ENCODE assay signal across 10 cellular contexts in genomic region chr1:206693029-206693428, GRCh38. TPM values are rescaled to one million over a fixed set of nuclear protein-coding genes. Genes with fewer than 3 reads are reported as not detected.
DNase-seq lines count a peak whose midpoint lies in the region; ATAC-seq and TF ChIP-seq lines count a peak whose summit lies in the region.
"Had no signal": no experiment of that assay in that cellular context is flagged by ENCODE, and none has a peak within 500 bp of the region (broad histone marks: within the 10 kb centered on the region; RNA-seq: fewer than 3 reads in every experiment).

No MANE protein-coding gene starts in this region.

- no peak for TF ChIP-seq CTCF in endothelial cell (IDR thresholded peaks at IDR 0.05; ENCODE audit: unreplicated experiment)
- no peak for TF ChIP-seq CTCF in GM20000 (IDR thresholded peaks at IDR 0.05; ENCODE audit: extremely low read depth, missing control alignments)

- peaks cover 46% of the 10 kb centered on the region for H3K36me3 Mint-ChIP-seq in stimulated activated naive CD8-positive, alpha-beta T cell treated with anti-CD3 and anti-CD28 coated beads, Interleukin-15, Interleukin-2, amounts not matched to agents 100 ng/mL and 50 ng/mL, for 24 hours (ENCODE audit: low read depth)
- H3K36me3 Mint-ChIP-seq in endothelial cell (ENCODE audit: low read depth, unreplicated experiment): peaks cover 27% of the 10 kb centered on the region

- H3K4me1 Mint-ChIP-seq in stimulated activated naive CD8-positive, alpha-beta T cell treated with anti-CD3 and anti-CD28 coated beads, Interleukin-15, Interleukin-2, amounts not matched to agents 100 ng/mL and 50 ng/mL, for 24 hours (ENCODE audit: low read depth): peaks cover 85% of the 10 kb centered on the region
- H3K4me1 Mint-ChIP-seq in stimulated activated naive CD8-positive, alpha-beta T cell treated with anti-CD3 and anti-CD28 coated beads, Interleukin-15, amount 100 ng/mL, for 72 hours: peaks cover 93% of the 10 kb centered on the region
- H3K4me1 Mint-ChIP-seq in endothelial cell (ENCODE audit: unreplicated experiment): peaks cover 56% of the 10 kb centered on the region

- no peak overlapping the region for H3K4me3 Mint-ChIP-seq in stimulated activated naive CD8-positive, alpha-beta T cell treated with anti-CD3 and anti-CD28 coated beads, Interleukin-15, Interleukin-2, amounts not matched to agents 100 ng/mL and 50 ng/mL, for 24 hours
- no peak overlapping the region for H3K4me3 Mint-ChIP-seq in stimulated activated naive CD8-positive, alpha-beta T cell treated with anti-CD3 and anti-CD28 coated beads, Interleukin-15, amount 100 ng/mL, for 72 hours
- H3K4me3 Mint-ChIP-seq in endothelial cell (ENCODE audit: unreplicated experiment): no peak overlapping the region

- H3K27me3 Mint-ChIP-seq in stimulated activated naive CD8-positive, alpha-beta T cell treated with anti-CD3 and anti-CD28 coated beads, Interleukin-15, Interleukin-2, amounts not matched to agents 100 ng/mL and 50 ng/mL, for 24 hours: no peaks in the 10 kb centered on the region
- no peaks in the 10 kb centered on the region for H3K27me3 Mint-ChIP-seq in stimulated activated naive CD8-positive, alpha-beta T cell treated with anti-CD3 and anti-CD28 coated beads, Interleukin-15, amount 100 ng/mL, for 72 hours
- H3K27me3 Mint-ChIP-seq in endothelial cell (ENCODE audit: unreplicated experiment): peaks cover 13% of the 10 kb centered on the region

- no peaks in the 10 kb centered on the region for H3K9me3 Mint-ChIP-seq in stimulated activated naive CD8-positive, alpha-beta T cell treated with anti-CD3 and anti-CD28 coated beads, Interleukin-15, Interleukin-2, amounts not matched to agents 100 ng/mL and 50 ng/mL, for 24 hours
- no peaks in the 10 kb centered on the region for H3K9me3 Mint-ChIP-seq in stimulated activated naive CD8-positive, alpha-beta T cell treated with anti-CD3 and anti-CD28 coated beads, Interleukin-15, amount 100 ng/mL, for 72 hours
- H3K9me3 Mint-ChIP-seq in endothelial cell (ENCODE audit: unreplicated experiment): no peaks in the 10 kb centered on the region

- no peak for ATAC-seq in stimulated activated naive CD8-positive, alpha-beta T cell treated with anti-CD3 and anti-CD28 coated beads, Interleukin-15, amount 100 ng/mL, for 72 hours
- ATAC-seq in HG03196 (IDR thresholded peaks at IDR 0.05; ENCODE audit: unreplicated experiment): no peak
- no peak for ATAC-seq in stimulated activated naive CD8-positive, alpha-beta T cell treated with anti-CD3 and anti-CD28 coated beads, Interleukin-15, Interleukin-2, amounts not matched to agents 100 U/mL and 50 U/mL, for 24 hours

- H3K27ac Mint-ChIP-seq in stimulated activated naive CD8-positive, alpha-beta T cell treated with anti-CD3 and anti-CD28 coated beads, Interleukin-15, Interleukin-2, amounts not matched to agents 100 ng/mL and 50 ng/mL, for 24 hours: peak overlapping the region; percentile 38
- H3K27ac Mint-ChIP-seq in stimulated activated naive CD8-positive, alpha-beta T cell treated with anti-CD3 and anti-CD28 coated beads, Interleukin-15, amount 100 ng/mL, for 72 hours: no peak overlapping the region
- peak overlapping the region; percentile 2 for H3K27ac Mint-ChIP-seq in endothelial cell (ENCODE audit: unreplicated experiment)

- no peak for DNase-seq in stimulated activated naive CD8-positive, alpha-beta T cell treated with anti-CD3 and anti-CD28 coated beads, Interleukin-15, amount 100 ng/mL, for 72 hours
- no peak for DNase-seq in endothelial cell (ENCODE audit: low spot score)
- peak; percentile 64 for DNase-seq in mucosa of gallbladder (ENCODE audit: low spot score)
- no peak for DNase-seq in GM20000 (ENCODE audit: low spot score)
- DNase-seq in middle frontal gyrus (ENCODE audit: extremely low spot score, low spot score): no peak
- DNase-seq in stimulated activated naive CD8-positive, alpha-beta T cell treated with anti-CD3 and anti-CD28 coated beads, Interleukin-15, Interleukin-2, amounts not matched to agents 100 U/mL and 50 U/mL, for 24 hours: no peak
- DNase-seq: mesendoderm, NCI-H2081 had no signal

RNA-seq across cellular contexts. Expression of gene MAPKAPK2, which starts 8.3 kb away (rescaled TPM):
- total RNA-seq in endothelial cell (ENCODE audit: unreplicated experiment): 109 TPM
- 168 TPM for total RNA-seq in mucosa of gallbladder

RNA-seq across cellular contexts. Expression of gene DYRK3, which starts 57.7 kb away (rescaled TPM):
- total RNA-seq in endothelial cell (ENCODE audit: unreplicated experiment) (3.2 TPM), mucosa of gallbladder (17.6 TPM)

Comparison
In these comparisons a context has a peak if more than half of its experiments do, and no peak if none do; other contexts are left out.
1. H3K27ac Mint-ChIP-seq: peak in stimulated activated naive CD8-positive, alpha-beta T cell treated with anti-CD3 and anti-CD28 coated beads, Interleukin-15, Interleukin-2, amounts not matched to agents 100 ng/mL and 50 ng/mL, for 24 hours (single experiment) and endothelial cell (single experiment); none in stimulated activated naive CD8-positive, alpha-beta T cell treated with anti-CD3 and anti-CD28 coated beads, Interleukin-15, amount 100 ng/mL, for 72 hours (0 of 2).